1 cellular context compared by ENCODE assay signal in genomic region chr2:205766765-205767359, GRCh38.
TF ChIP-seq lines count a peak whose summit lies in the region.

No MANE protein-coding gene starts in this region.

TF ChIP-seq in GM12878, 131 proteins besides CTCF, POLR2A, EP300 and RAD21 (continued from another document):
- TF ChIP-seq ZBTB40 (IDR thresholded peaks at IDR 0.05; ENCODE audit: borderline replicate concordance) (no peak), SUZ12 (IDR thresholded peaks at IDR 0.05; ENCODE audit: unreplicated experiment) (no peak), ZBED1 (IDR thresholded peaks at IDR 0.05; ENCODE audit: borderline replicate concordance) (no peak), NKRF (conservative IDR thresholded peaks at IDR 0.05) (no peak), ATF7 (IDR thresholded peaks at IDR 0.05; ENCODE audit: low read depth) (no peak), ZNF24 (IDR thresholded peaks at IDR 0.05) (no peak), BCLAF1 (IDR thresholded peaks at IDR 0.05) (no peak), BCL11A (IDR thresholded peaks at IDR 0.05; ENCODE audit: low read depth, low read length) (no peak), NBN (IDR thresholded peaks at IDR 0.05) (no peak), HSF1 (IDR thresholded peaks at IDR 0.05; ENCODE audit: low read depth, low read length) (no peak), IKZF2 (IDR thresholded peaks at IDR 0.05) (no peak), HDAC6 (IDR thresholded peaks at IDR 0.05; ENCODE audit: unreplicated experiment) (no peak), SMC3 (IDR thresholded peaks at IDR 0.05; ENCODE audit: borderline replicate concordance, low read length) (peak; percentile 79; the same call in 1 of the 2 replicates), SRF (IDR thresholded peaks at IDR 0.05; ENCODE audit: low read depth in 2 of 2, low read length in 2 of 2) (no peak), REST (IDR thresholded peaks at IDR 0.05; ENCODE audit: low read depth, low read length) (no peak), RBBP5 (conservative IDR thresholded peaks at IDR 0.05) (no peak), POLR2AphosphoS2 (IDR thresholded peaks at IDR 0.05; ENCODE audit: low read depth, low read length) (no peak)
